17 cellular contexts compared by ENCODE assay signal in the genomic region with DNA sequence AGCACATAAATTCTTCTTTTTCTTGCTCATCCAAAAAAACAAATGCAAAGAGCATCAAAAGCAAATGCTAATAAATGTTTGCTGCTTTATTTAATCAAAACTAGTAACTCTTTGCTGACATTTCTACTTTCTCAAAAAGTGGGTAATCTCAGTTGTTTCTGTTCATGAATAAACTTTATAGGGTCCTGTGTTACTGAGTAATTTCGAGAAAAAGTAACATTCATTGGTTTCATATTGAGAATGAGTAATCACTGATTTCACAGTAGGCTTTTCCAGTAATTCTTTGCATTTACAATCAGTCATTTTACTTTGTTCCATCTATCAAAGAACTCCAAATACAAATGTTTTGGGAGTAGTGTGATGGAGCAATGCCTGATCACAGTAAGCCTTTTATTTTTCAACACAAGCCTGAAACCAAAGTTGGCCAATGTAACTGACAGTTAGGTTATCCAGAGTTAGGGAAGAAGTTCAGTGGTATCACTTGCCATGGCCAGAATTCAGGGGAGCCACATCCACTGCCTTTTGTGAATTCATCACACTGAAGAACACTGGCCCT.
DNase-seq lines count a peak whose midpoint lies in the region; ATAC-seq and TF ChIP-seq lines count a peak whose summit lies in the region.
"Had no signal": no experiment of that assay in that cellular context is flagged by ENCODE, and none has a peak within 500 bp of the region (broad histone marks: within the 10 kb centered on the region; RNA-seq: fewer than 3 reads in every experiment).

No MANE protein-coding gene starts in this region.

- peaks cover 3% of the 10 kb centered on the region for H3K36me3 Mint-ChIP-seq in activated CD4-positive, alpha-beta T cell treated with anti-CD3 and anti-CD28 coated beads for 36 hours (ENCODE audit: low read depth)
- H3K36me3 Mint-ChIP-seq in activated CD4-positive, alpha-beta T cell treated with anti-CD3 and anti-CD28 coated beads, Interleukin-2, amount 10 ng/mL, durations not matched to agents 7 days and 5 days (ENCODE audit: low read depth), result no peaks in the 10 kb centered on the region
- H3K36me3 Mint-ChIP-seq in activated naive CD8-positive, alpha-beta T cell treated with anti-CD3 and anti-CD28 coated beads, Interleukin-2, amount 50 U/mL, for 24 hours (ENCODE audit: low read depth), result no peaks in the 10 kb centered on the region
- H3K36me3 Mint-ChIP-seq: CD14-positive monocyte had no signal

- ATAC-seq in activated CD4-positive, alpha-beta T cell treated with anti-CD3 and anti-CD28 coated beads for 36 hours, result peak; percentile 84
- ATAC-seq in activated naive CD8-positive, alpha-beta T cell treated with anti-CD3 and anti-CD28 coated beads, Interleukin-2, amount 50 U/mL, for 24 hours, result peak; percentile 69

- H3K4me1 ChIP-seq in trophoblast cell (ENCODE audit: control insufficient read depth in 1 of 2, insufficient read depth in 2 of 2, low read length in 2 of 2), result no peaks in the 10 kb centered on the region
- H3K4me1 ChIP-seq: Caco-2 had no signal

- H3K4me1 Mint-ChIP-seq in activated CD4-positive, alpha-beta T cell treated with anti-CD3 and anti-CD28 coated beads for 36 hours, result peaks cover 18% of the 10 kb centered on the region
- H3K4me1 Mint-ChIP-seq in activated CD4-positive, alpha-beta T cell treated with anti-CD3 and anti-CD28 coated beads, Interleukin-2, amount 10 ng/mL, durations not matched to agents 7 days and 5 days, result peaks cover 9% of the 10 kb centered on the region
- H3K4me1 Mint-ChIP-seq in activated naive CD8-positive, alpha-beta T cell treated with anti-CD3 and anti-CD28 coated beads, Interleukin-2, amount 50 U/mL, for 24 hours, result peaks cover 13% of the 10 kb centered on the region

- no peaks in the 10 kb centered on the region for H3K36me3 ChIP-seq in trophoblast cell (ENCODE audit: control insufficient read depth in 1 of 2, insufficient read depth in 2 of 2, low read length in 2 of 2)

- POLR2A ChIA-PET in activated CD4-positive, alpha-beta T cell treated with anti-CD3 and anti-CD28 coated beads for 36 hours (lab: Charles Lee), result interaction anchor here (0.8 kb wide), 1 partner anchor 19 kb away, joined by 3 read pairs; no protein-coding TSS in a partner anchor
- POLR2A ChIA-PET in activated CD4-positive, alpha-beta T cell treated with anti-CD3 and anti-CD28 coated beads, Interleukin-2, amount 10 ng/mL, durations not matched to agents 7 days and 5 days (lab: Charles Lee), result no interaction called here

- H3K9ac ChIP-seq in trophoblast cell (ENCODE audit: low read length), result no peak overlapping the region
- H3K9ac ChIP-seq: SK-N-SH had no signal

- no peak overlapping the region for H4K91ac ChIP-seq in trophoblast cell (ENCODE audit: low read depth, low read length)

- intact Hi-C loops in activated CD4-positive, alpha-beta T cell treated with anti-CD3 and anti-CD28 coated beads for 36 hours (cut with DNase I, micrococcal nuclease), result loop anchor here (1.0 to 10.0 kb wide), 7 partner anchors 228 to 1272 kb away; a partner anchor contains a TSS

- no peak overlapping the region for H4K8ac ChIP-seq in trophoblast cell (ENCODE audit: low read depth, low read length)

- no peaks in the 10 kb centered on the region for H3K79me1 ChIP-seq in trophoblast cell (ENCODE audit: low read length)

- no peaks in the 10 kb centered on the region for H3K79me2 ChIP-seq in trophoblast cell (ENCODE audit: control insufficient read depth, insufficient read depth, low read length, poor library complexity)

- no peak overlapping the region for H3K4me2 ChIP-seq in trophoblast cell (ENCODE audit: low read length)
- H3K4me2 ChIP-seq: SK-N-SH had no signal

- no peak overlapping the region for H2BK12ac ChIP-seq in trophoblast cell (ENCODE audit: low read length)

- H3K4me3 Mint-ChIP-seq in activated CD4-positive, alpha-beta T cell treated with anti-CD3 and anti-CD28 coated beads for 36 hours, result peak overlapping the region; percentile 23
- H3K4me3 Mint-ChIP-seq in activated CD4-positive, alpha-beta T cell treated with anti-CD3 and anti-CD28 coated beads, Interleukin-2, amount 10 ng/mL, durations not matched to agents 7 days and 5 days, result no peak overlapping the region
- peak overlapping the region; percentile 21 for H3K4me3 Mint-ChIP-seq in activated naive CD8-positive, alpha-beta T cell treated with anti-CD3 and anti-CD28 coated beads, Interleukin-2, amount 50 U/mL, for 24 hours
- H3K4me3 Mint-ChIP-seq: CD14-positive monocyte had no signal

- in situ Hi-C loops in GM13976 (cut with MboI; ENCODE audit: low sequenced_read_pairs, unreplicated experiment), result no loop called here

- no peak overlapping the region for H3K18ac ChIP-seq in trophoblast cell (ENCODE audit: low read length)

- no peak overlapping the region for H3K4me3 ChIP-seq in trophoblast cell (ENCODE audit: low read depth, low read length)

- no peak for TF ChIP-seq CTCF in GM13976 (IDR thresholded peaks at IDR 0.05; ENCODE audit: borderline replicate concordance, control extremely low read depth, extremely low read depth, insufficient read depth, missing control alignments)

- no peak overlapping the region for H3K4ac ChIP-seq in trophoblast cell (ENCODE audit: low read depth, low read length)

- H3K27me3 ChIP-seq in trophoblast cell (ENCODE audit: insufficient read depth, low read length), result no peaks in the 10 kb centered on the region

- CTCF ChIA-PET in activated CD4-positive, alpha-beta T cell treated with anti-CD3 and anti-CD28 coated beads for 36 hours (lab: Charles Lee), result no interaction called here
- CTCF ChIA-PET in activated CD4-positive, alpha-beta T cell treated with anti-CD3 and anti-CD28 coated beads, Interleukin-2, amount 10 ng/mL, durations not matched to agents 7 days and 5 days (lab: Charles Lee), result no interaction called here

- DNase-seq in activated CD4-positive, alpha-beta T cell treated with anti-CD3 and anti-CD28 coated beads for 36 hours, result no peak
- DNase-seq in activated CD4-positive, alpha-beta T cell treated with anti-CD3 and anti-CD28 coated beads, Interleukin-2, amount 10 ng/mL, durations not matched to agents 7 days and 5 days, result no peak
- peak; percentile 7 for DNase-seq in stimulated activated CD4-positive, alpha-beta T cell treated with anti-CD3 and anti-CD28 coated beads, Interleukin-15, amount 100 ng/mL, for 24 hours
- DNase-seq in stimulated activated CD4-positive, alpha-beta T cell treated with anti-CD3 and anti-CD28 coated beads, Interleukin-2, amount 100 ng/mL, for 24 hours, result no peak
- DNase-seq in activated naive CD8-positive, alpha-beta T cell treated with anti-CD3 and anti-CD28 coated beads, Interleukin-2, amount 50 U/mL, for 24 hours, result no peak
- DNase-seq in trophoblast cell, result no peak
- DNase-seq in NCI-H345 (lab: John Stamatoyannopoulos, UW), result no peak
- no peak for DNase-seq in GM13976 (ENCODE audit: low spot score)
- DNase-seq: 8988T, Caco-2, IMR-90, Kasumi-1, NCI-H187 treated with DMSO at 0.1 percent for 48 hours, NCI-H446 treated with DMSO at 0.1 percent for 48 hours, NCI-H774, SK-N-SH had no signal

- no peak overlapping the region for H2BK5ac ChIP-seq in trophoblast cell (ENCODE audit: low read depth, low read length, poor library complexity)

- no CpG with 5 or more reads among the region's 1 CpG for WGBS in trophoblast cell (ENCODE audit: extremely low coverage, insufficient coverage, insufficient read length)

- no peak overlapping the region for H3K27ac ChIP-seq in trophoblast cell (ENCODE audit: low read depth, low read length)

- peak overlapping the region; percentile 73 for H3K27ac Mint-ChIP-seq in activated CD4-positive, alpha-beta T cell treated with anti-CD3 and anti-CD28 coated beads for 36 hours
- H3K27ac Mint-ChIP-seq in activated CD4-positive, alpha-beta T cell treated with anti-CD3 and anti-CD28 coated beads, Interleukin-2, amount 10 ng/mL, durations not matched to agents 7 days and 5 days, result no peak overlapping the region
- H3K27ac Mint-ChIP-seq in activated naive CD8-positive, alpha-beta T cell treated with anti-CD3 and anti-CD28 coated beads, Interleukin-2, amount 50 U/mL, for 24 hours, result no peak overlapping the region
- H3K27ac Mint-ChIP-seq: CD14-positive monocyte had no signal

- H3K27me3 Mint-ChIP-seq in activated CD4-positive, alpha-beta T cell treated with anti-CD3 and anti-CD28 coated beads for 36 hours, result no peaks in the 10 kb centered on the region
- H3K27me3 Mint-ChIP-seq in activated CD4-positive, alpha-beta T cell treated with anti-CD3 and anti-CD28 coated beads, Interleukin-2, amount 10 ng/mL, durations not matched to agents 7 days and 5 days, result no peaks in the 10 kb centered on the region
- H3K27me3 Mint-ChIP-seq in activated naive CD8-positive, alpha-beta T cell treated with anti-CD3 and anti-CD28 coated beads, Interleukin-2, amount 50 U/mL, for 24 hours, result no peaks in the 10 kb centered on the region

- H3K9me3 Mint-ChIP-seq in activated CD4-positive, alpha-beta T cell treated with anti-CD3 and anti-CD28 coated beads for 36 hours (ENCODE audit: low read depth), result no peaks in the 10 kb centered on the region
- no peaks in the 10 kb centered on the region for H3K9me3 Mint-ChIP-seq in activated CD4-positive, alpha-beta T cell treated with anti-CD3 and anti-CD28 coated beads, Interleukin-2, amount 10 ng/mL, durations not matched to agents 7 days and 5 days
- no peaks in the 10 kb centered on the region for H3K9me3 Mint-ChIP-seq in activated naive CD8-positive, alpha-beta T cell treated with anti-CD3 and anti-CD28 coated beads, Interleukin-2, amount 50 U/mL, for 24 hours
- H3K9me3 Mint-ChIP-seq: CD14-positive monocyte had no signal

- no peaks in the 10 kb centered on the region for H3K9me3 ChIP-seq in trophoblast cell (ENCODE audit: insufficient read depth, low read depth, low read length)
- H3K9me3 ChIP-seq: Caco-2, SK-N-SH had no signal

- no peak overlapping the region for H4K12ac ChIP-seq in trophoblast cell (ENCODE audit: low read depth, low read length)

- H3K14ac ChIP-seq in trophoblast cell (ENCODE audit: low read length), result no peak overlapping the region

- H2AFZ ChIP-seq in trophoblast cell (ENCODE audit: insufficient read depth, low read length, poor library complexity), result no peak overlapping the region

- no peak overlapping the region for H2BK120ac ChIP-seq in trophoblast cell (ENCODE audit: insufficient read depth, low read length, poor library complexity)

- no peak overlapping the region for H3K23ac ChIP-seq in trophoblast cell (ENCODE audit: low read length)

- no peak overlapping the region for H2AK5ac ChIP-seq in trophoblast cell (ENCODE audit: low read length)
